11 cellular contexts compared by ENCODE assay signal in genomic region chr11:65530157-65530496, GRCh38. TPM values are rescaled to one million over a fixed set of nuclear protein-coding genes. Genes with fewer than 3 reads are reported as not detected.
DNase-seq lines count a peak whose midpoint lies in the region; ATAC-seq and TF ChIP-seq lines count a peak whose summit lies in the region.
"Had no signal": no experiment of that assay in that cellular context is flagged by ENCODE, and none has a peak within 500 bp of the region (broad histone marks: within the 10 kb centered on the region; RNA-seq: fewer than 3 reads in every experiment).

No MANE protein-coding gene starts in this region.

- ATAC-seq in activated T-cell treated with anti-CD3 and anti-CD28 coated beads, Interleukin-2, amount 50 U/mL, for 4 hours = peak; percentile 71
- ATAC-seq in effector memory CD8-positive, alpha-beta T cell (replicated peaks) = peak; percentile 55
- ATAC-seq in HG02588 (IDR thresholded peaks at IDR 0.05; ENCODE audit: unreplicated experiment) = no peak
- ATAC-seq: left colon had no signal

- no peaks in the 10 kb centered on the region for H4K20me1 ChIP-seq in OCI-LY1 (ENCODE audit: insufficient read depth, low read length)
- H4K20me1 ChIP-seq in smooth muscle cell (ENCODE audit: low read depth) = peaks cover 97% of the 10 kb centered on the region

- H3K9ac ChIP-seq in OCI-LY1 (ENCODE audit: low read length) = no peak overlapping the region
- no peak overlapping the region for H3K9ac ChIP-seq in smooth muscle cell (ENCODE audit: low read depth)

- no peaks in the 10 kb centered on the region for H3F3A ChIP-seq in OCI-LY1 (ENCODE audit: insufficient read depth, low read length)
- peaks cover 6% of the 10 kb centered on the region for H3F3A ChIP-seq in smooth muscle cell (ENCODE audit: low read depth)

- H2AFZ ChIP-seq in OCI-LY1 (ENCODE audit: low read length) (no peak overlapping the region), smooth muscle cell (ENCODE audit: low read depth) (no peak overlapping the region)

- peak overlapping the region; percentile 8 to 42 for H3K27ac Mint-ChIP-seq in effector memory CD8-positive, alpha-beta T cell
- H3K27ac Mint-ChIP-seq: activated B cell treated with CpG ODN at 0.5 μM for 24 hours had no signal

- no peak overlapping the region for H3K27ac ChIP-seq in OCI-LY1 (ENCODE audit: low read depth, low read length, poor library complexity, severe bottlenecking)
- H3K27ac ChIP-seq in smooth muscle cell (ENCODE audit: low read depth) = no peak overlapping the region

- no peaks in the 10 kb centered on the region for H3K9me2 ChIP-seq in OCI-LY1 (ENCODE audit: low read depth, low read length)

- H3K4me2 ChIP-seq in OCI-LY1 (ENCODE audit: low read length) (no peak overlapping the region), smooth muscle cell (no peak overlapping the region)

- H3K36me3 Mint-ChIP-seq in activated T-cell treated with anti-CD3 and anti-CD28 coated beads, Interleukin-2, amount 50 U/mL, for 4 hours (ENCODE audit: insufficient read depth) = peaks cover 21% of the 10 kb centered on the region
- H3K36me3 Mint-ChIP-seq in effector memory CD8-positive, alpha-beta T cell (ENCODE audit: insufficient read depth) = peaks cover 34% of the 10 kb centered on the region

- H3K9me3 ChIP-seq in OCI-LY1 (ENCODE audit: low read length) (no peaks in the 10 kb centered on the region), smooth muscle cell (replicated peaks; ENCODE audit: low read depth) (no peaks in the 10 kb centered on the region)

- H3K27me3 ChIP-seq in OCI-LY1 (ENCODE audit: insufficient read depth, low read length) (no peaks in the 10 kb centered on the region), smooth muscle cell (ENCODE audit: low read depth) (no peaks in the 10 kb centered on the region)

- H3K4me3 ChIP-seq in OCI-LY1 (ENCODE audit: low read depth, low read length, poor library complexity, severe bottlenecking) = no peak overlapping the region
- H3K4me3 ChIP-seq in smooth muscle cell = no peak overlapping the region

- WGBS in smooth muscle cell (ENCODE audit: low lambda C conversion rate) = 86% methylated on average over 5 of the region's 5 CpGs

- peaks cover 45% of the 10 kb centered on the region for H3K36me3 ChIP-seq in OCI-LY1 (ENCODE audit: insufficient read depth, low read length)
- H3K36me3 ChIP-seq in smooth muscle cell (ENCODE audit: low read depth) = no peaks in the 10 kb centered on the region

- peaks cover 10% of the 10 kb centered on the region for H3K4me1 ChIP-seq in OCI-LY1 (ENCODE audit: insufficient read depth, low read length, severe bottlenecking)
- peaks cover 7% of the 10 kb centered on the region for H3K4me1 ChIP-seq in smooth muscle cell (ENCODE audit: low read depth)

- no peaks in the 10 kb centered on the region for H3K9me3 Mint-ChIP-seq in activated T-cell treated with anti-CD3 and anti-CD28 coated beads, Interleukin-2, amount 50 U/mL, for 4 hours
- no peaks in the 10 kb centered on the region for H3K9me3 Mint-ChIP-seq in effector memory CD8-positive, alpha-beta T cell
- H3K9me3 Mint-ChIP-seq: activated B cell treated with CpG ODN at 0.5 μM for 24 hours had no signal

- H3K79me2 ChIP-seq in OCI-LY1 (ENCODE audit: insufficient read depth, low read length) (no peaks in the 10 kb centered on the region), smooth muscle cell (ENCODE audit: low read depth) (peaks cover 38% of the 10 kb centered on the region)

- TF ChIP-seq CTCF in OCI-LY1 (IDR thresholded peaks at IDR 0.05; ENCODE audit: low read length) (peak; percentile 56), smooth muscle cell (IDR thresholded peaks at IDR 0.05; ENCODE audit: borderline replicate concordance, insufficient read depth, poor library complexity, severe bottlenecking) (peak; percentile 30)

- H3K27me3 Mint-ChIP-seq in activated T-cell treated with anti-CD3 and anti-CD28 coated beads, Interleukin-2, amount 50 U/mL, for 4 hours (ENCODE audit: low read depth) = no peaks in the 10 kb centered on the region
- no peaks in the 10 kb centered on the region for H3K27me3 Mint-ChIP-seq in effector memory CD8-positive, alpha-beta T cell
- H3K27me3 Mint-ChIP-seq: activated B cell treated with CpG ODN at 0.5 μM for 24 hours had no signal

- H3K4me3 Mint-ChIP-seq in activated T-cell treated with anti-CD3 and anti-CD28 coated beads, Interleukin-2, amount 50 U/mL, for 4 hours = no peak overlapping the region
- no peak overlapping the region for H3K4me3 Mint-ChIP-seq in effector memory CD8-positive, alpha-beta T cell
- H3K4me3 Mint-ChIP-seq: activated B cell treated with CpG ODN at 0.5 μM for 24 hours had no signal

- peaks cover 32% of the 10 kb centered on the region for H3K4me1 Mint-ChIP-seq in activated T-cell treated with anti-CD3 and anti-CD28 coated beads, Interleukin-2, amount 50 U/mL, for 4 hours (ENCODE audit: low read depth)
- peaks cover 8 to 22% of the 10 kb centered on the region in 2 donors for H3K4me1 Mint-ChIP-seq in effector memory CD8-positive, alpha-beta T cell (ENCODE audit: low read depth in 2 of 2)

- DNase-seq in activated T-cell treated with anti-CD3 and anti-CD28 coated beads, Interleukin-2, amount 50 U/mL, for 4 hours = no peak
- DNase-seq in activated T-cell treated with anti-CD3 and anti-CD28 coated beads, Interleukin-2, amount 50 U/mL, for 1 hour = no peak
- no peak for DNase-seq in effector memory CD8-positive, alpha-beta T cell
- DNase-seq in smooth muscle cell (lab: John Stamatoyannopoulos, UW; ENCODE audit: unreplicated experiment) (no peak), DMS153 treated with DMSO at 0.1 percent for 48 hours (lab: John Stamatoyannopoulos, UW; ENCODE audit: unreplicated experiment) (no peak), nucleus accumbens (lab: John Stamatoyannopoulos, UW) (no peak)
- DNase-seq: activated B cell treated with CpG ODN at 0.5 μM for 24 hours, left colon, NCI-H2029 treated with DMSO at 0.1 percent for 48 hours had no signal

RNA-seq across cellular contexts. Expression of gene SCYL1, which starts 5.2 kb away (rescaled TPM):
- total RNA-seq in activated T-cell treated with anti-CD3 and anti-CD28 coated beads, Interleukin-2, amount 50 U/mL, for 4 hours = 10 to 100 TPM; 87.6 to 94.6 (median 94.3) TPM
- 66.6 and 90.8 TPM in 2 replicates for total RNA-seq in smooth muscle cell
- 108 and 123 TPM in 2 replicates for polyA plus RNA-seq in smooth muscle cell

RNA-seq across cellular contexts. Expression of gene LTBP3, which starts 28.0 kb away (rescaled TPM):
- total RNA-seq in activated T-cell treated with anti-CD3 and anti-CD28 coated beads, Interleukin-2, amount 50 U/mL, for 4 hours = 10 to 100 TPM; 33.1 to 40.8 (median 40.1) TPM
- 33.6 TPM in 2 replicates for total RNA-seq in smooth muscle cell
- polyA plus RNA-seq in smooth muscle cell = 46.4 and 53.9 TPM in 2 replicates

RNA-seq across cellular contexts. Expression of gene MALAT1, which starts 31.3 kb away (rescaled TPM):
- 1,000 to 10,000 TPM; 3,100 to 4,455 (median 3,753) TPM for total RNA-seq in activated T-cell treated with anti-CD3 and anti-CD28 coated beads, Interleukin-2, amount 50 U/mL, for 4 hours
- total RNA-seq in smooth muscle cell = 7,019 and 7,386 TPM in 2 replicates
- 6,158 and 16,096 TPM in 2 replicates for polyA plus RNA-seq in smooth muscle cell

RNA-seq across cellular contexts. Expression of gene ZNRD2, which starts 40.1 kb away (rescaled TPM):
- 100 to 1,000 TPM; 120 to 148 (median 136) TPM for total RNA-seq in activated T-cell treated with anti-CD3 and anti-CD28 coated beads, Interleukin-2, amount 50 U/mL, for 4 hours
- total RNA-seq in smooth muscle cell = 45.9 and 55.5 TPM in 2 replicates
- 105 and 108 TPM in 2 replicates for polyA plus RNA-seq in smooth muscle cell

RNA-seq across cellular contexts. Expression of gene FAM89B, which starts 42.2 kb away (rescaled TPM):
- total RNA-seq in activated T-cell treated with anti-CD3 and anti-CD28 coated beads, Interleukin-2, amount 50 U/mL, for 4 hours = 10 to 100 TPM; 27.4 to 32.0 (median 28.6) TPM
- 51.4 and 63.9 TPM in 2 replicates for total RNA-seq in smooth muscle cell
- 174 TPM in 2 replicates for polyA plus RNA-seq in smooth muscle cell
